Comparison of ENCODE assay signal across 8 cellular contexts in the genomic region with DNA sequence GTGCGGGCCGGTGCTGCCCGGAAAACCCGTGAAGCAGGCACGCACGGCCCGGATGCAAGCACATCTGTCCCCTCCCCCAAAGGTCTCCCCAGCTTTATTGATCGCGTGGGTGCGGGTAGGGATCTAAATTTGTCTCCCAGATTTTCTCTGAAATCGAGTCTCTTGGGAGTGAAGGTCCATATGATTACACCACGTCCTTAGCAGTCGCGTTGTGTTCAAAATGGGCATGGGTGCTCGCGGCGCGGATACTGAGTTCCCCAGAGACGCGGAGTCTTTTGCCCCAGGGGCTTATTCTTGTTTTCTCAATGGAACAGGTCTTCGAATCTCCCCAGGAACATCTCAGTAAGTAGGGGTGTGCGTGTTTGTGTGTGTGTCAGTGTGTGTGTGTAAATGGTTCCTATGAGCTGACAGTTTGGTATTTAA. TPM values are rescaled to one million over a fixed set of nuclear protein-coding genes. Genes with fewer than 3 reads are reported as not detected.
DNase-seq lines count a peak whose midpoint lies in the region; ATAC-seq and TF ChIP-seq lines count a peak whose summit lies in the region.

No MANE protein-coding gene starts in this region.

- H3K36me3 ChIP-seq in Karpas-422 (ENCODE audit: insufficient read depth, low read length), result no peaks in the 10 kb centered on the region
- H3K36me3 ChIP-seq in muscle layer of duodenum (ENCODE audit: control insufficient read depth in 1 of 2, insufficient read depth in 2 of 2, low read length in 2 of 2), result peaks cover 0 to 3% of the 10 kb centered on the region in 2 donors

- peak overlapping the region; percentile 66 for H3K4me3 ChIP-seq in Karpas-422 (ENCODE audit: low read length)
- H3K4me3 ChIP-seq in cardiac fibroblast (replicated peaks in 1 of 2; ENCODE audit: low read depth in 2 of 2, low read length in 2 of 2), result peak overlapping the region; percentile 38 to 40
- H3K4me3 ChIP-seq in muscle layer of duodenum (ENCODE audit: low read depth in 1 of 2, low read length in 2 of 2), result peak overlapping the region; percentile 56 to 75

- no peaks in the 10 kb centered on the region for H3K9me2 ChIP-seq in Karpas-422 (replicated peaks; ENCODE audit: insufficient read depth, low read length)

- no peak for TF ChIP-seq CTCF in cardiac fibroblast (IDR thresholded peaks at IDR 0.05; ENCODE audit: low read depth, low read length)

- peak overlapping the region; percentile 72 for H3K9ac ChIP-seq in Karpas-422 (ENCODE audit: low read length)

- H3K27ac ChIP-seq in Karpas-422 (ENCODE audit: low read length), result no peak overlapping the region
- peak overlapping the region; percentile 73 for H3K27ac ChIP-seq in muscle layer of duodenum (ENCODE audit: low read length)

- peaks cover 11% of the 10 kb centered on the region for H4K20me1 ChIP-seq in Karpas-422 (ENCODE audit: insufficient read depth, low read depth, low read length)

- DNase-seq in EH (ENCODE audit: low read depth) (peak; percentile 34), Karpas-422 (no peak), cardiac fibroblast (ENCODE audit: low read depth in 2 of 2) (peak; percentile 12 to 24), DMS53 treated with DMSO at 0.1 percent for 48 hours (lab: John Stamatoyannopoulos, UW; ENCODE audit: unreplicated experiment) (no peak)
- no peak for DNase-seq in stimulated activated CD4-positive, alpha-beta T cell treated with anti-CD3 and anti-CD28 coated beads, Interleukin-12 subunit alpha, Interleukin-12 subunit beta, amount 100 ng/mL, for 4 hours

- ATAC-seq in GM18858 (IDR thresholded peaks at IDR 0.05; ENCODE audit: unreplicated experiment) (no peak), GM21825 (IDR thresholded peaks at IDR 0.05; ENCODE audit: unreplicated experiment) (no peak)

- peaks cover 45% of the 10 kb centered on the region for H3K4me1 ChIP-seq in Karpas-422 (ENCODE audit: low read length)
- peaks cover 8 to 25% of the 10 kb centered on the region in 2 donors for H3K4me1 ChIP-seq in muscle layer of duodenum (ENCODE audit: control insufficient read depth in 1 of 2, insufficient read depth in 2 of 2, low read length in 2 of 2)

- peaks cover 22% of the 10 kb centered on the region for H3K79me2 ChIP-seq in Karpas-422 (ENCODE audit: low read length)

- H3K9me3 ChIP-seq in Karpas-422 (ENCODE audit: low read length) (no peaks in the 10 kb centered on the region), muscle layer of duodenum (ENCODE audit: control insufficient read depth in 1 of 2, low read length in 2 of 2) (no peaks in the 10 kb centered on the region)

- peak overlapping the region; percentile 73 for H2AFZ ChIP-seq in Karpas-422 (ENCODE audit: low read length)

- H3K27me3 ChIP-seq in Karpas-422 (ENCODE audit: low read length), result no peaks in the 10 kb centered on the region
- no peaks in the 10 kb centered on the region for H3K27me3 ChIP-seq in muscle layer of duodenum (ENCODE audit: low read depth, low read length)

- peak overlapping the region; percentile 73 for H3K4me2 ChIP-seq in Karpas-422 (ENCODE audit: low read depth, low read length, poor library complexity, severe bottlenecking)

RNA-seq across cellular contexts. Expression of a gene that starts 2.8 kb away (rescaled TPM):
- 61.8 and 62.8 TPM in 2 replicates for total RNA-seq in Karpas-422 (2014; rRNA removed; shearing (Covaris generic); ENCODE audit: low replicate concordance)

RNA-seq across cellular contexts. Expression of a gene that starts 57.6 kb away (rescaled TPM):
- not detected in 2 replicates for total RNA-seq in Karpas-422 (2014; rRNA removed; shearing (Covaris generic); ENCODE audit: low replicate concordance)

Comparison
In these comparisons a context has a peak if more than half of its experiments do, and no peak if none do; other contexts are left out.
1. DNase-seq: peak in EH (single experiment) and cardiac fibroblast (2 of 2); none in Karpas-422 (single experiment), DMS53 treated with DMSO at 0.1 percent for 48 hours (single experiment) and stimulated activated CD4-positive, alpha-beta T cell treated with anti-CD3 and anti-CD28 coated beads, Interleukin-12 subunit alpha, Interleukin-12 subunit beta, amount 100 ng/mL, for 4 hours (single experiment).
2. Peak in every context shown above with its lines, with median percentiles within 50 percentile points of each other: H3K4me3 ChIP-seq.